ENCODE assay signal across 8 cellular contexts in the genomic region with DNA sequence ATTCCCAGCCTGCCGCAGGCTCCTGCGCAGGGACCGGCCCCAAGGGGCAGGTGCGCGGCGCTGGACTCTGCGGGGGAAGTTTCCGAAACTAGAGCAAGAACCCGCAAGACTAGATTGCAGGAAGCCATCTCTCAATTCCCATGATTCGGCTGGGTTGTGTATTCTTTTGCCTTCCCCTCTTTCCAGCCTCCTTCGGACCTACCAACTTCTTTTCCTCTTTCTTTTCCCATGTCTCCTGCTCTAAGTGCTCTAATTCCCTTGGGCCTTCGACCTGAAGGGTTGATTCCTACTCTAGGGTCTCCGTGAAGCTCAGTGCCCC. TPM values are rescaled to one million over a fixed set of nuclear protein-coding genes. Genes with fewer than 3 reads are reported as not detected.
DNase-seq lines count a peak whose midpoint lies in the region; ATAC-seq, FAIRE-seq and TF ChIP-seq lines count a peak whose summit lies in the region.

No MANE protein-coding gene starts in this region.

- H3K27ac Mint-ChIP-seq in T-helper 1 cell treated with Interleukin-12 subunit alpha and Interleukin-12 subunit beta and Interleukin-4 antibody, amounts not matched to agents 30 μg/mL and 1 μg/mL, for 36 hours: no peak overlapping the region
- peak overlapping the region; percentile 18 for H3K27ac Mint-ChIP-seq in astrocyte (ENCODE audit: unreplicated experiment)

- no peaks in the 10 kb centered on the region for H3K4me1 Mint-ChIP-seq in T-helper 1 cell treated with Interleukin-12 subunit alpha and Interleukin-12 subunit beta and Interleukin-4 antibody, amounts not matched to agents 30 μg/mL and 1 μg/mL, for 36 hours (ENCODE audit: low read depth)
- H3K4me1 Mint-ChIP-seq in astrocyte (ENCODE audit: low read depth, unreplicated experiment): peaks cover 12% of the 10 kb centered on the region

- FAIRE-seq in astrocyte (lab: Jason Lieb, UNC) (no peak), HepG2 (lab: Jason Lieb, UNC) (no peak)

- no peaks in the 10 kb centered on the region for H3K36me3 ChIP-seq in astrocyte (ENCODE audit: insufficient read depth, low read length)
- H3K36me3 ChIP-seq in HepG2 (replicated peaks in 1 of 2; ENCODE audit: control insufficient read depth in 1 of 2, insufficient read depth in 2 of 2, low read length in 2 of 2): no peaks in the 10 kb centered on the region
- H3K36me3 ChIP-seq in suprapubic skin: no peaks in the 10 kb centered on the region

- no peaks in the 10 kb centered on the region for H3K36me3 Mint-ChIP-seq in T-helper 1 cell treated with Interleukin-12 subunit alpha and Interleukin-12 subunit beta and Interleukin-4 antibody, amounts not matched to agents 30 μg/mL and 1 μg/mL, for 36 hours (ENCODE audit: low read depth)
- H3K36me3 Mint-ChIP-seq in astrocyte (ENCODE audit: low read depth, unreplicated experiment): no peaks in the 10 kb centered on the region

- H3K27me3 ChIP-seq in astrocyte (ENCODE audit: insufficient read depth, low read length) (no peaks in the 10 kb centered on the region), HepG2 (ENCODE audit: control insufficient read depth in 1 of 2, insufficient read depth in 2 of 2, low read length in 2 of 2) (no peaks in the 10 kb centered on the region; a peak in 1 of 5 replicates), suprapubic skin (no peaks in the 10 kb centered on the region)

- H3K4me2 ChIP-seq in astrocyte (ENCODE audit: low read length): peak overlapping the region; percentile 96
- peak overlapping the region; percentile 89 for H3K4me2 ChIP-seq in HepG2 (ENCODE audit: low read depth, low read length)

- DNase-seq in T-helper 1 cell: no peak
- no peak for DNase-seq in astrocyte (ENCODE audit: low read depth)
- DNase-seq in HepG2 (ENCODE audit: low spot score): no peak
- no peak for DNase-seq in suprapubic skin (ENCODE audit: low spot score in 2 of 2)

- TF ChIP-seq POLR2A in HepG2 (IDR thresholded peaks at IDR 0.05; ENCODE audit: insufficient read depth in 1 of 2, low read depth in 2 of 2, low read length in 2 of 2) (0 out of 4 replicates have a peak, but pooled peaks of 1 of the 2 experiments have one; percentile 8), suprapubic skin (IDR thresholded peaks at IDR 0.05) (no peak)

- H4K20me1 ChIP-seq in astrocyte (ENCODE audit: insufficient read depth, low read length) (no peaks in the 10 kb centered on the region), HepG2 (ENCODE audit: insufficient read depth, low read length) (no peaks in the 10 kb centered on the region)

- intact Hi-C loops in HepG2 (cut with micrococcal nuclease; ENCODE audit: unreplicated experiment): loop anchor here (5.0 kb wide), 1 partner anchor 63 kb away; the partner anchor contains the start of gene YIPF6

- CTCF ChIA-PET in HepG2 (lab: Yijun Ruan, JAX; ENCODE audit: low intra/inter-chr PET ratio, low total read pairs): no interaction called here

- H3K9me3 ChIP-seq in astrocyte (ENCODE audit: insufficient read depth, low read depth, low read length) (no peaks in the 10 kb centered on the region), HepG2 (ENCODE audit: low read length) (no peaks in the 10 kb centered on the region), suprapubic skin (no peaks in the 10 kb centered on the region)

- no peak overlapping the region for H3K27ac ChIP-seq in astrocyte (ENCODE audit: low read depth, low read length)
- H3K27ac ChIP-seq in HepG2 (ENCODE audit: extremely low read length, insufficient read depth, low read length): no peak overlapping the region
- peak overlapping the region; percentile 87 for H3K27ac ChIP-seq in suprapubic skin

- TF ChIP-seq EP300 in HepG2 (IDR thresholded peaks at IDR 0.05; ENCODE audit: low read depth in 2 of 2, low read length in 2 of 2) (no peak), HepG2 (CRISPR knock-in tag; IDR thresholded peaks at IDR 0.05; ENCODE audit: borderline replicate concordance) (no peak), suprapubic skin (IDR thresholded peaks at IDR 0.05) (no peak)

- ATAC-seq in HepG2 (no peak), HG03135 (IDR thresholded peaks at IDR 0.05; ENCODE audit: unreplicated experiment) (no peak), HG03460 (IDR thresholded peaks at IDR 0.05; ENCODE audit: unreplicated experiment) (no peak), GM18519 (IDR thresholded peaks at IDR 0.05; ENCODE audit: low FRiP score, unreplicated experiment) (no peak)

- TF ChIP-seq RAD21 in HepG2 (CRISPR knock-in tag; IDR thresholded peaks at IDR 0.05): no peak

- TF ChIP-seq CTCF in astrocyte (IDR thresholded peaks at IDR 0.05; ENCODE audit: insufficient read depth, low read depth, low read length) (no peak), HepG2 (CRISPR knock-in tag; IDR thresholded peaks at IDR 0.05) (no peak), suprapubic skin (IDR thresholded peaks at IDR 0.05) (no peak)

- H3K4me3 Mint-ChIP-seq in T-helper 1 cell treated with Interleukin-12 subunit alpha and Interleukin-12 subunit beta and Interleukin-4 antibody, amounts not matched to agents 30 μg/mL and 1 μg/mL, for 36 hours: peak overlapping the region; percentile 51
- peak overlapping the region; percentile 93 for H3K4me3 Mint-ChIP-seq in astrocyte (ENCODE audit: unreplicated experiment)

- H3K4me3 ChIP-seq in astrocyte (ENCODE audit: insufficient read depth, low read depth, low read length) (peak overlapping the region; percentile 81), HepG2 (replicated peaks in 1 of 3; ENCODE audit: insufficient read depth in 1 of 3, low read depth in 2 of 3, low read length in 3 of 3) (peak overlapping the region; percentile 67 to 75 (median 72)), suprapubic skin (peak overlapping the region; percentile 65)

- H3K9ac ChIP-seq in astrocyte (ENCODE audit: low read length) (peak overlapping the region; percentile 85), HepG2 (ENCODE audit: insufficient read depth, low read depth, low read length) (peak overlapping the region; percentile 39; the same call in 1 of the 2 replicates)

- H3K27me3 Mint-ChIP-seq in T-helper 1 cell treated with Interleukin-12 subunit alpha and Interleukin-12 subunit beta and Interleukin-4 antibody, amounts not matched to agents 30 μg/mL and 1 μg/mL, for 36 hours (ENCODE audit: low read depth): peaks cover 32% of the 10 kb centered on the region
- H3K27me3 Mint-ChIP-seq in astrocyte (ENCODE audit: low read depth, unreplicated experiment): no peaks in the 10 kb centered on the region

- no TSS peak for BruUV-seq in HepG2 (replicated peaks; lab: Mats Ljungman, UMichigan)

- no peaks in the 10 kb centered on the region for H3K9me3 Mint-ChIP-seq in T-helper 1 cell treated with Interleukin-12 subunit alpha and Interleukin-12 subunit beta and Interleukin-4 antibody, amounts not matched to agents 30 μg/mL and 1 μg/mL, for 36 hours
- no peaks in the 10 kb centered on the region for H3K9me3 Mint-ChIP-seq in astrocyte (ENCODE audit: unreplicated experiment)

- H3K4me1 ChIP-seq in astrocyte (ENCODE audit: insufficient read depth, low read length): peaks cover 15% of the 10 kb centered on the region
- peaks cover 30% of the 10 kb centered on the region for H3K4me1 ChIP-seq in HepG2 (ENCODE audit: insufficient read depth, low read length)
- H3K4me1 ChIP-seq in suprapubic skin: peaks cover 8% of the 10 kb centered on the region

- peak overlapping the region; percentile 89 for H2AFZ ChIP-seq in astrocyte (ENCODE audit: low read depth, low read length)
- peak overlapping the region; percentile 27 for H2AFZ ChIP-seq in HepG2 (ENCODE audit: low read length)

- H3K79me2 ChIP-seq in astrocyte (ENCODE audit: insufficient read depth, low read length): no peaks in the 10 kb centered on the region
- no peaks in the 10 kb centered on the region for H3K79me2 ChIP-seq in HepG2 (ENCODE audit: insufficient read depth, low read length)

- POLR2A ChIA-PET in HepG2 (lab: Yijun Ruan, JAX): no interaction called here

- in situ Hi-C loops in HepG2 (cut with HindIII; ENCODE audit: extremely low pct_ligation_motif_present, low pct_unique_long_range_greater_than_20kb): no loop called here

- WGBS in HepG2 (ENCODE audit: low lambda C conversion rate): 0% methylated on average over 4 of the region's 13 CpGs
- WGBS in suprapubic skin: 38% methylated on average over 13 of the region's 13 CpGs

RNA-seq across cellular contexts. Expression of gene OPHN1, which starts 0.6 kb away (rescaled TPM):
- 3.7 and 5.1 TPM in 2 replicates for total RNA-seq in astrocyte
- total RNA-seq in HepG2 (2016; rRNA removed; fragmentation: Illumina TruSeq; extraction: Trizol): 1.7 and 29.5 TPM in 2 replicates
- 1.9 and 2.5 TPM in 2 replicates for total RNA-seq in HepG2 (2016; cell fraction: cytosol; rRNA removed; fragmentation: Illumina TruSeq; extraction: Trizol; ENCODE audit: low read depth)
- 1.3 and 1.6 TPM in 2 replicates for total RNA-seq in HepG2 (2016; cell fraction: insoluble cytoplasmic fraction; rRNA removed; fragmentation: Illumina TruSeq; extraction: Trizol)
- total RNA-seq in HepG2 (2016; cell fraction: membrane; rRNA removed; fragmentation: Illumina TruSeq; extraction: Trizol): 0.83 and 0.93 TPM in 2 replicates
- total RNA-seq in HepG2 (2016; cell fraction: nucleus; rRNA removed; fragmentation: Illumina TruSeq; extraction: Trizol): 4.3 and 5.3 TPM in 2 replicates
- 1.1 and 1.6 TPM in 2 replicates for polyA plus RNA-seq in HepG2 (2011; rRNA removed)
- 0.68 and 0.94 TPM in 2 replicates for polyA plus RNA-seq in HepG2 (2011; cell fraction: cytosol; rRNA removed)
- polyA plus RNA-seq in HepG2 (2011; cell fraction: nucleus; rRNA removed): 1.5 and 2.6 TPM in 2 replicates
- 1.0 and 1.7 TPM in 2 replicates for polyA plus RNA-seq in HepG2 (2012)
- 0.06 and 0.07 TPM in 2 replicates for polyA plus RNA-seq in HepG2 (2016; cell fraction: cytosol; fragmentation: Illumina TruSeq; extraction: Trizol; ENCODE audit: low read depth)
- polyA plus RNA-seq in HepG2 (2016; cell fraction: insoluble cytoplasmic fraction; fragmentation: Illumina TruSeq; extraction: Trizol; ENCODE audit: low read depth): 0.72 and 0.86 TPM in 2 replicates
- 0.15 TPM in 2 replicates for polyA plus RNA-seq in HepG2 (2016; cell fraction: membrane; fragmentation: Illumina TruSeq; extraction: Trizol; ENCODE audit: low read depth)
- polyA plus RNA-seq in HepG2 (2016; cell fraction: nucleus; fragmentation: Illumina TruSeq; extraction: Trizol; ENCODE audit: insufficient read depth, low read depth): 2.3 and 3.2 TPM in 2 replicates
- polyA minus RNA-seq in HepG2 (2011; rRNA and poly(A)+ RNA removed; ENCODE audit: low replicate concordance): 2.3 and 16.7 TPM in 2 replicates
- polyA minus RNA-seq in HepG2 (2011; cell fraction: cytosol; rRNA and poly(A)+ RNA removed): 1.9 and 3.8 TPM in 2 replicates
- polyA minus RNA-seq in HepG2 (2011; cell fraction: nucleus; rRNA and poly(A)+ RNA removed): 5.3 and 6.0 TPM in 2 replicates
- total RNA-seq in suprapubic skin: 10 to 100 TPM in 1 of 4 donors, 1 to 10 TPM in 3; 4.5 to 16.0 (median 8.4) TPM
